8 cellular contexts compared by ENCODE assay signal in genomic region chr1:62436039-62436465, GRCh38. TPM values are rescaled to one million over a fixed set of nuclear protein-coding genes. Genes with fewer than 3 reads are reported as not detected.
DNase-seq lines count a peak whose midpoint lies in the region; ATAC-seq and TF ChIP-seq lines count a peak whose summit lies in the region.

No MANE protein-coding gene starts in this region.

- peak overlapping the region; percentile 99 for H3K27ac Mint-ChIP-seq in dendritic cell treated with granulocyte-macrophage colony-stimulating factor and Interleukin-4, amounts not matched to agents 40 ng/mL and 50 ng/mL, for 4 days

- H3K27me3 Mint-ChIP-seq in dendritic cell treated with granulocyte-macrophage colony-stimulating factor and Interleukin-4, amounts not matched to agents 40 ng/mL and 50 ng/mL, for 4 days = no peaks in the 10 kb centered on the region

- H3K4me3 ChIP-seq in GM12865 (ENCODE audit: low read depth, low read length) = peak overlapping the region; percentile 85

- peaks cover 16% of the 10 kb centered on the region for H3K36me3 Mint-ChIP-seq in dendritic cell treated with granulocyte-macrophage colony-stimulating factor and Interleukin-4, amounts not matched to agents 40 ng/mL and 50 ng/mL, for 4 days (ENCODE audit: low read depth)

- intact Hi-C loops in dendritic cell treated with granulocyte-macrophage colony-stimulating factor and Interleukin-4, amounts not matched to agents 40 ng/mL and 50 ng/mL, for 4 days (cut with micrococcal nuclease) = loop anchor here (2.0 to 10.0 kb wide), 3 partner anchors 349 to 1361 kb away; partner anchors contain the start of genes ALG6 and ATG4C

- no peak for DNase-seq in GM12865 (ENCODE audit: low read depth)
- DNase-seq in activated CD4-positive, CD25-positive, alpha-beta regulatory T cell treated with anti-CD3 and anti-CD28 coated beads, Interleukin-2, amount 50 U/mL, for 16 hours (ENCODE audit: low read depth, low spot score) = peak; percentile 95
- peak; percentile 98 for DNase-seq in mesenteric fat pad (ENCODE audit: low spot score)
- peak; percentile 87 to 92 for DNase-seq in stimulated activated CD8-positive, alpha-beta memory T cell treated with anti-CD3 and anti-CD28 coated beads, Interleukin-4, amount 100 ng/mL, for 4 hours (ENCODE audit: low read depth in 2 of 2, low spot score in 1 of 2)
- no peak for DNase-seq in NCI-H748 treated with DMSO at 0.1 percent for 48 hours (lab: John Stamatoyannopoulos, UW)
- no peak for DNase-seq in DMS114 treated with DMSO at 0.1 percent for 48 hours (lab: John Stamatoyannopoulos, UW; ENCODE audit: unreplicated experiment)

- peaks cover 34% of the 10 kb centered on the region for H3K4me1 Mint-ChIP-seq in dendritic cell treated with granulocyte-macrophage colony-stimulating factor and Interleukin-4, amounts not matched to agents 40 ng/mL and 50 ng/mL, for 4 days (ENCODE audit: low read depth)

- TF ChIP-seq CTCF in GM12865 (IDR thresholded peaks at IDR 0.05; ENCODE audit: insufficient read depth, low read depth, low read length, missing control alignments) = no peak

- H3K4me3 Mint-ChIP-seq in dendritic cell treated with granulocyte-macrophage colony-stimulating factor and Interleukin-4, amounts not matched to agents 40 ng/mL and 50 ng/mL, for 4 days = peak overlapping the region; percentile 94

- no peaks in the 10 kb centered on the region for H3K9me3 Mint-ChIP-seq in dendritic cell treated with granulocyte-macrophage colony-stimulating factor and Interleukin-4, amounts not matched to agents 40 ng/mL and 50 ng/mL, for 4 days

- peak; percentile 69 for ATAC-seq in HG02981 (IDR thresholded peaks at IDR 0.05; ENCODE audit: unreplicated experiment)

RNA-seq across cellular contexts. Expression of gene USP1, which starts 0.8 kb away (rescaled TPM):
- 13.6 TPM for total RNA-seq in mesenteric fat pad

Comparison
In these comparisons a context has a peak if more than half of its experiments do, and no peak if none do; other contexts are left out.
1. DNase-seq: peak in activated CD4-positive, CD25-positive, alpha-beta regulatory T cell treated with anti-CD3 and anti-CD28 coated beads, Interleukin-2, amount 50 U/mL, for 16 hours (single experiment), mesenteric fat pad (single experiment) and stimulated activated CD8-positive, alpha-beta memory T cell treated with anti-CD3 and anti-CD28 coated beads, Interleukin-4, amount 100 ng/mL, for 4 hours (2 of 2); none in GM12865 (single experiment), NCI-H748 treated with DMSO at 0.1 percent for 48 hours (single experiment) and DMS114 treated with DMSO at 0.1 percent for 48 hours (single experiment).